8 cellular contexts compared by ENCODE assay signal in genomic region chr17:32141690-32142037, GRCh38. TPM values are rescaled to one million over a fixed set of nuclear protein-coding genes. Genes with fewer than 3 reads are reported as not detected.
A peak's percentile ranks its signal among the peaks of the same experiment; 100 is the strongest.
DNase-seq lines count a peak whose midpoint lies in the region; ATAC-seq and TF ChIP-seq lines count a peak whose summit lies in the region.

No MANE protein-coding gene starts in this region.

- H3K4me1 Mint-ChIP-seq in progenitor cell of endocrine pancreas (ENCODE audit: low read depth) = peaks cover 10% of the 10 kb centered on the region

- peak overlapping the region; percentile 56 for H3K9ac ChIP-seq in ES-I3 (ENCODE audit: low read depth, low read length)

- in situ Hi-C loops in SK-MEL-5 (cut with HindIII; ENCODE audit: low pct_unique_long_range_greater_than_20kb, low sequenced_read_pairs) = no loop called here

- TF ChIP-seq CTCF in fibroblast of pulmonary artery (IDR thresholded peaks at IDR 0.05; ENCODE audit: low read length, missing control alignments) (no peak), progenitor cell of endocrine pancreas (IDR thresholded peaks at IDR 0.05; ENCODE audit: unreplicated experiment) (no peak)

- DNase-seq in SK-MEL-5 (ENCODE audit: low read depth, low spot score) (peak; percentile 24), fibroblast of pulmonary artery (ENCODE audit: low read depth) (no peak), progenitor cell of endocrine pancreas (ENCODE audit: low spot score, unreplicated experiment) (no peak), mucosa of gallbladder (ENCODE audit: low spot score) (no peak), CD1c-positive myeloid dendritic cell (ENCODE audit: extremely low spot score) (no peak)
- DNase-seq in activated CD4-positive, alpha-beta T cell treated with anti-CD3 and anti-CD28 coated beads for 1 hour = no peak

- no peaks in the 10 kb centered on the region for H3K36me3 ChIP-seq in ES-I3 (ENCODE audit: insufficient read depth, low read length)

- no peak for ATAC-seq in HG03457 (IDR thresholded peaks at IDR 0.05; ENCODE audit: unreplicated experiment)

- no peaks in the 10 kb centered on the region for H3K27me3 Mint-ChIP-seq in progenitor cell of endocrine pancreas

- H3K4me3 ChIP-seq in fibroblast of pulmonary artery (replicated peaks; ENCODE audit: low read depth, low read length) = peak overlapping the region; percentile 97

- no peaks in the 10 kb centered on the region for H3K9me3 Mint-ChIP-seq in progenitor cell of endocrine pancreas (ENCODE audit: low read depth)

- no peaks in the 10 kb centered on the region for H3K9me3 ChIP-seq in ES-I3 (ENCODE audit: control insufficient read depth, insufficient read depth, low read length)

- H3K4me3 Mint-ChIP-seq in progenitor cell of endocrine pancreas (ENCODE audit: low read depth) = peak overlapping the region; percentile 75

- no peaks in the 10 kb centered on the region for H3K36me3 Mint-ChIP-seq in progenitor cell of endocrine pancreas (ENCODE audit: insufficient read depth)

- H3K4me1 ChIP-seq in ES-I3 (ENCODE audit: insufficient read depth, low read length) = no peaks in the 10 kb centered on the region

- peak overlapping the region; percentile 95 for H3K27ac Mint-ChIP-seq in progenitor cell of endocrine pancreas

RNA-seq across cellular contexts. Expression of gene RHOT1, which starts 0.6 kb away (rescaled TPM):
- total RNA-seq in SK-MEL-5 (2014; rRNA removed; shearing (Covaris generic)) = 58.9 and 62.2 TPM in 2 replicates
- polyA plus RNA-seq in SK-MEL-5 (2015; cell fraction: cytosol; rRNA removed) = 37.3 and 53.4 TPM in 2 replicates
- polyA plus RNA-seq in SK-MEL-5 (2015; cell fraction: nucleus; rRNA removed) = 35.4 and 36.8 TPM in 2 replicates
- total RNA-seq in progenitor cell of endocrine pancreas (32.4 and 33.1 TPM in 2 replicates), mucosa of gallbladder (32.4 TPM)
